Comparison of ENCODE assay signal across 1 cellular context in genomic region chr5:150661821-150662596, GRCh38.
TF ChIP-seq lines count a peak whose summit lies in the region.

No MANE protein-coding gene starts in this region.

TF ChIP-seq in GM23338, 12 proteins besides CTCF, POLR2A, EP300 and RAD21 (continued from another document):
- TF ChIP-seq ZNF462 (CRISPR knock-in tag; IDR thresholded peaks at IDR 0.05) (no peak), STAT1 (IDR thresholded peaks at IDR 0.05; ENCODE audit: unreplicated experiment) (no peak), POLR2AphosphoS5 (IDR thresholded peaks at IDR 0.05; ENCODE audit: low read depth) (no peak), CREB1 (CRISPR knock-in tag; IDR thresholded peaks at IDR 0.05; ENCODE audit: low read depth) (no peak), ZNF331 (CRISPR knock-in tag; IDR thresholded peaks at IDR 0.05; ENCODE audit: low read depth) (no peak), REST (IDR thresholded peaks at IDR 0.05; ENCODE audit: unreplicated experiment) (no peak), EZH2phosphoT487 (IDR thresholded peaks at IDR 0.05; ENCODE audit: unreplicated experiment) (no peak)
